In genomic region chr2:107338059-107338458, GRCh38 we compare ENCODE assay signal across 29 cellular contexts.
DNase-seq lines count a peak whose midpoint lies in the region; ATAC-seq and TF ChIP-seq lines count a peak whose summit lies in the region.
"Had no signal": no experiment of that assay in that cellular context is flagged by ENCODE, and none has a peak within 500 bp of the region (broad histone marks: within the 10 kb centered on the region; RNA-seq: fewer than 3 reads in every experiment).

No MANE protein-coding gene starts in this region.

- H3K4me1 ChIP-seq in skeletal muscle tissue (ENCODE audit: control insufficient read depth in 3 of 3, insufficient read depth in 3 of 3, low read length in 3 of 3) = no peaks in the 10 kb centered on the region
- H3K4me1 ChIP-seq: HAP-1, upper lobe of right lung had no signal

- ATAC-seq in left ventricle myocardium superior = peak; percentile 83
- ATAC-seq: HepG2; PC-3; stimulated activated memory B cell treated with anti-CD40 and anti-IgM and Interleukin-4, amounts not matched to agents 10 μg/mL and 1 μg/mL and 100 μg/mL, for 72 hours; upper lobe of right lung had no signal

- intact Hi-C loops in left ventricle myocardium superior (cut with micrococcal nuclease) = no loop called here

- no peaks in the 10 kb centered on the region for H3K27me3 ChIP-seq in skeletal muscle tissue (ENCODE audit: control insufficient read depth in 3 of 3, insufficient read depth in 3 of 3, low read length in 3 of 3)
- H3K27me3 ChIP-seq: dorsolateral prefrontal cortex, sigmoid colon, upper lobe of right lung had no signal

- DNase-seq in LHCN-M2 (ENCODE audit: low read depth) (peak; percentile 13), cardiac fibroblast (ENCODE audit: low read depth in 2 of 2) (peak; percentile 52 to 71), left ventricle myocardium superior (no peak), T-helper 1 cell (no peak), GM03348 (ENCODE audit: low spot score) (no peak), NCI-H226 (no peak), inferior parietal cortex (ENCODE audit: extremely low spot score) (no peak)
- DNase-seq: activated CD4-positive, alpha-beta T cell treated with anti-CD3 and anti-CD28 coated beads, Interleukin-2, amount 10 ng/mL, durations not matched to agents 24 days and 14 days; activated CD8-positive, alpha-beta memory T cell treated with anti-CD3 and anti-CD28 coated beads for 24 hours; activated effector memory CD4-positive, alpha-beta T cell treated with Interleukin-2 at 50 U/mL for 16 hours; activated T-cell treated with anti-CD3 and anti-CD28 coated beads for 4 hours; anterior cingulate cortex; DMS153; dorsolateral prefrontal cortex; Karpas-422; NCI-H1417 treated with DMSO at 0.1 percent for 48 hours; NCI-H2029 treated with DMSO at 0.1 percent for 48 hours; NCI-H526 treated with DMSO at 0.1 percent for 48 hours; SHP77; sigmoid colon; SW 1271; T1000; upper lobe of right lung; WERI-Rb-1 had no signal

- peaks cover 0 to 4% (median 0%) of the 10 kb centered on the region in 3 donors for H3K9me3 ChIP-seq in skeletal muscle tissue (ENCODE audit: control insufficient read depth in 3 of 3, low read length in 3 of 3)
- H3K9me3 ChIP-seq: HAP-1, upper lobe of right lung had no signal

- peak overlapping the region; percentile 10 for H3K27ac ChIP-seq in skeletal muscle tissue (ENCODE audit: low read depth, low read length)
- H3K27ac ChIP-seq: dorsolateral prefrontal cortex, upper lobe of right lung, WERI-Rb-1 had no signal

- no peak overlapping the region for H3K9ac ChIP-seq in skeletal muscle tissue (ENCODE audit: low read depth in 1 of 3, low read length in 3 of 3)

- TF ChIP-seq CTCF in cardiac fibroblast (IDR thresholded peaks at IDR 0.05; ENCODE audit: low read depth, low read length) = no peak

- no peak overlapping the region for H3K4me3 ChIP-seq in cardiac fibroblast (replicated peaks in 1 of 2; ENCODE audit: low read depth in 2 of 2, low read length in 2 of 2)
- no peak overlapping the region for H3K4me3 ChIP-seq in skeletal muscle tissue (ENCODE audit: low read length in 3 of 3)
- H3K4me3 ChIP-seq: dorsolateral prefrontal cortex, HAP-1, sigmoid colon, upper lobe of right lung had no signal

- no peaks in the 10 kb centered on the region for H3K36me3 ChIP-seq in skeletal muscle tissue (ENCODE audit: control insufficient read depth in 3 of 3, insufficient read depth in 3 of 3, low read length in 3 of 3)
- H3K36me3 ChIP-seq: HAP-1, sigmoid colon, upper lobe of right lung, WERI-Rb-1 had no signal

Comparison
In these comparisons a context has a peak if more than half of its experiments do, and no peak if none do; other contexts are left out.
1. DNase-seq: peak in LHCN-M2 (single experiment) and cardiac fibroblast (2 of 2); none in left ventricle myocardium superior (single experiment), T-helper 1 cell (0 of 5), GM03348 (single experiment), NCI-H226 (single experiment) and inferior parietal cortex (single experiment).